7 cellular contexts compared by ENCODE assay signal in the genomic region with DNA sequence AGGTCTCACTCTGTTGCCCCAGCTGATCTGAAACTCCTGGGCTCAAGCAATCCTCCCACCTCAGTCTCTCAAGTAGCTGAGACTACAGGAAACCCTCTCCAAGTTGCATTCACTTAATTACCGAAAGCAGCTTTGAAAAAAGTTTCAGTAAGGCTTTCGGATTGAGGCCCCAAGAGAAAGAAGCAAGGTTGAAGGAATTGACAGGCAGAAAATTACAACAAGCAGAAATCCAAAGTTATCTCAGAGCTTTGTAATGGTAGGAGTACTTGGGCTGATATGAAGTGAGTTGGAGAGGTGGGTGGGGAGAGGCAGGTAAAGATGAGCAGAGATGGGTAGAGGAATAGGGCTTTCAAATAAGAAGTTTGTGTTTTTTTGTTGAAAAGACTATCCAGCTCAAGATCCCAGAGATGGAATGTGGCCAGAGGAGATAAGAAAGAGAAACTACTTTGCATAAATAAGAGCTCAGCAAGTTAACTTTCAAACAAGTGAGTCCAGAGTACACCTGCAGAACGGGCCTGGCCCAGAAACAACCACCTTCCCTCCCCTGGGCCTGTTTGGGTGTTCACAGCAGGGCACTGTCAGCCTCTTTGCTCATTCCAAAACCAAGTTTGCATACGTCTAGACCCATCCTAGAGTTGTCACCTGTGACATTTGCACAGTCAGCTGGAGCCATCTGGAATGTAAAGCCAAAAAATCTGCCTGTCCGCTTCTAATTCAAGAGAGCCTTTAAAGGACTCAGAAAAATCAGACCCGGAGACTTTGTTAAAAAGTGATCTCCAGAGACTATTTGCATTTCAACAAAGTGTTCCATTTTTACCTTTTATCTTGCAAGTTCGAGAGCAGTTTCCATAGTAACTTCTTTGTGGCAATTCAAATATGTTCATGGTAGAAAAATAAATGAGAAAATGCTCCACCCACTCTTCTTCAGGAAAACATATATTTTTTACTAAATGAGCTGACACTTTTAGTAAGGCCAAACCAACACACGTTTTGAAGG. TPM values are rescaled to one million over a fixed set of nuclear protein-coding genes. Genes with fewer than 3 reads are reported as not detected.
A peak's percentile ranks its signal among the peaks of the same experiment; 100 is the strongest.
DNase-seq lines count a peak whose midpoint lies in the region; ATAC-seq and TF ChIP-seq lines count a peak whose summit lies in the region.

No MANE protein-coding gene starts in this region.

- H3K27me3 ChIP-seq in MM.1S (replicated peaks; ENCODE audit: insufficient read depth, low read length) (no peaks in the 10 kb centered on the region), left lung (no peaks in the 10 kb centered on the region)
- no peaks in the 10 kb centered on the region for H3K27me3 ChIP-seq in naive thymus-derived CD4-positive, alpha-beta T cell (ENCODE audit: control insufficient read depth in 2 of 2, insufficient read depth in 2 of 2, low read length in 2 of 2)

- CTCF ChIA-PET in naive thymus-derived CD4-positive, alpha-beta T cell (lab: Charles Lee): interaction anchor here (0.6 to 1.7 kb wide), 3 partner anchors 17 to 118 kb away, joined by 4 read pairs; a partner anchor contains a TSS

- peak overlapping the region in 6 of 9 donors; percentile 9 to 79 (median 59) for H3K27ac Mint-ChIP-seq in naive thymus-derived CD4-positive, alpha-beta T cell

- peak; percentile 80 for ATAC-seq in GM18909 (IDR thresholded peaks at IDR 0.05; ENCODE audit: poor library complexity, unreplicated experiment)
- peak; percentile 78 for ATAC-seq in HG02571 (IDR thresholded peaks at IDR 0.05; ENCODE audit: unreplicated experiment)
- no peak for ATAC-seq in naive thymus-derived CD4-positive, alpha-beta T cell
- no peak for ATAC-seq in left lung

- no peaks in the 10 kb centered on the region for H3K9me2 ChIP-seq in MM.1S (replicated peaks; ENCODE audit: insufficient read depth, low read length)

- H3K9ac ChIP-seq in MM.1S (ENCODE audit: low read length): peak overlapping the region; percentile 32

- peaks cover 31% of the 10 kb centered on the region for H3K79me2 ChIP-seq in MM.1S (ENCODE audit: low read length)

- TF ChIP-seq CTCF in MM.1S (IDR thresholded peaks at IDR 0.05; ENCODE audit: low read length): no peak
- TF ChIP-seq CTCF in left lung (IDR thresholded peaks at IDR 0.05): no peak

- peaks cover 0 to 3% (median 0%) of the 10 kb centered on the region in 11 donors for H3K9me3 Mint-ChIP-seq in naive thymus-derived CD4-positive, alpha-beta T cell

- peak overlapping the region; percentile 39 to 67 (median 54) for H3K4me3 Mint-ChIP-seq in naive thymus-derived CD4-positive, alpha-beta T cell

- H2AFZ ChIP-seq in MM.1S (ENCODE audit: low read length): no peak overlapping the region

- H3K4me1 ChIP-seq in MM.1S (ENCODE audit: low read length): peaks cover 46% of the 10 kb centered on the region
- H3K4me1 ChIP-seq in naive thymus-derived CD4-positive, alpha-beta T cell (ENCODE audit: control insufficient read depth in 2 of 2, insufficient read depth in 2 of 2, low read length in 2 of 2): peaks cover 7 to 13% of the 10 kb centered on the region in 2 donors
- H3K4me1 ChIP-seq in left lung: peaks cover 9 to 24% of the 10 kb centered on the region in 2 donors

- DNase-seq in MM.1S: peak; percentile 91
- DNase-seq in naive thymus-derived CD4-positive, alpha-beta T cell: no peak
- DNase-seq in left lung: no peak
- DNase-seq in NCI-H345 (lab: John Stamatoyannopoulos, UW): no peak
- no peak for DNase-seq in UCSD-AML1 (lab: John Stamatoyannopoulos, UW; ENCODE audit: unreplicated experiment)

- intact Hi-C loops in naive thymus-derived CD4-positive, alpha-beta T cell (cut with micrococcal nuclease): no loop called here
- intact Hi-C loops in left lung (cut with DNase I): no loop called here

- H3K4me2 ChIP-seq in MM.1S (ENCODE audit: low read depth, low read length): peak overlapping the region; percentile 62

- POLR2A ChIA-PET in naive thymus-derived CD4-positive, alpha-beta T cell (lab: Charles Lee): interaction anchor here (0.7 to 0.8 kb wide), 2 partner anchors 99 to 1347 kb away, joined by 3 read pairs; no protein-coding TSS in a partner anchor

- no peak overlapping the region for H3K4me3 ChIP-seq in MM.1S (ENCODE audit: low read length)
- no peak overlapping the region for H3K4me3 ChIP-seq in naive thymus-derived CD4-positive, alpha-beta T cell (ENCODE audit: low read length)
- H3K4me3 ChIP-seq in left lung: no peak overlapping the region

- peaks cover 37 to 68% (median 62%) of the 10 kb centered on the region in 7 donors for H3K4me1 Mint-ChIP-seq in naive thymus-derived CD4-positive, alpha-beta T cell

- H3K36me3 ChIP-seq in MM.1S (replicated peaks; ENCODE audit: insufficient read depth, low read length) (0 out of 2 replicates have a peak, but pooled peaks cover 4% of the 10 kb centered on the region), left lung (no peaks in the 10 kb centered on the region)
- peaks cover 0 to 6% (median 0%) of the 10 kb centered on the region in 3 experiments for H3K36me3 ChIP-seq in naive thymus-derived CD4-positive, alpha-beta T cell (ENCODE audit: control insufficient read depth in 2 of 3, insufficient read depth in 3 of 3, low read length in 3 of 3)

- peaks cover 41% of the 10 kb centered on the region for H3F3A ChIP-seq in MM.1S (ENCODE audit: insufficient read depth, low read length)

- H3K36me3 Mint-ChIP-seq in naive thymus-derived CD4-positive, alpha-beta T cell: peaks cover 0 to 5% (median 3%) of the 10 kb centered on the region in 5 donors

- no peaks in the 10 kb centered on the region for H3K27me3 Mint-ChIP-seq in naive thymus-derived CD4-positive, alpha-beta T cell

- peaks cover 4% of the 10 kb centered on the region; the same call in 1 of the 2 replicates for H4K20me1 ChIP-seq in MM.1S (ENCODE audit: insufficient read depth, low read length)

- peak overlapping the region; percentile 94 for H3K27ac ChIP-seq in MM.1S (ENCODE audit: low read length)
- no peak overlapping the region for H3K27ac ChIP-seq in naive thymus-derived CD4-positive, alpha-beta T cell (ENCODE audit: low read depth, low read length)
- no peak overlapping the region for H3K27ac ChIP-seq in left lung

- H3K9me3 ChIP-seq in MM.1S (replicated peaks; ENCODE audit: insufficient read depth, low read length) (no peaks in the 10 kb centered on the region), left lung (no peaks in the 10 kb centered on the region)
- no peaks in the 10 kb centered on the region for H3K9me3 ChIP-seq in naive thymus-derived CD4-positive, alpha-beta T cell (ENCODE audit: control insufficient read depth in 2 of 3, low read length in 3 of 3)

RNA-seq across cellular contexts. Expression of a gene that starts 2.3 kb away (rescaled TPM):
- 10 to 100 TPM; 58.8 to 94.2 (median 74.0) TPM for total RNA-seq in naive thymus-derived CD4-positive, alpha-beta T cell
- polyA plus RNA-seq in naive thymus-derived CD4-positive, alpha-beta T cell: 10 to 100 TPM; 57.5 to 85.6 TPM
- 10 to 100 TPM; 68.0 to 76.8 TPM for total RNA-seq in left lung

Comparison
In these comparisons a context has a peak if more than half of its experiments do, and no peak if none do; other contexts are left out.
1. ATAC-seq: peak in GM18909 (single experiment) and HG02571 (single experiment); none in naive thymus-derived CD4-positive, alpha-beta T cell (single experiment) and left lung (single experiment).